24 cellular contexts compared by ENCODE assay signal in the genomic region with DNA sequence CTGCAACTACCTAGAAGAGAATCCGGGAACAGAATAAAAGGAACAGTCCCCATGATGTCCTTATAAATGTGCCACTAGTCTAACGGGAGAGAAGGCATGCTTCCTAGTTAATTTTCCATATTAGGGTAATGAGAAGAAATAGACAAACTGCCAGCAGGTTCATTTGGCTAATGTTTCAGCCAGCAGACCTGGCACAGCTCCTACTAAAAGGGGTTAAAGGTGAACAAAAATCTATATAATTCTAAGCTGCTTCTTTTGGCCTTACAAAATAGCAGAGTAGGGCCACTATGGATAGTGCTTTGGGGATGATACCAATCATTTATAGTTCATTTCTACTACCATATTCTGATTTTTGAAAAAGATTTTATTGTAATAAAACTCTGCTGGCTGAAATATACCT.
"Had no signal": no experiment of that assay in that cellular context is flagged by ENCODE, and none has a peak within 500 bp of the region (broad histone marks: within the 10 kb centered on the region; RNA-seq: fewer than 3 reads in every experiment).

No MANE protein-coding gene starts in this region.

- H3K4me3 ChIP-seq: PC-9, Peyer's patch, SJCRH30 had no signal

- H3K27me3 ChIP-seq: Peyer's patch, SJCRH30 had no signal

- H3K27ac ChIP-seq: PC-9, Peyer's patch, SJCRH30 had no signal

- H2AFZ ChIP-seq: PC-9 had no signal

- H3K9me3 ChIP-seq: Peyer's patch, SJCRH30 had no signal

- DNase-seq: IMR-90; Kasumi-1; KG1; MM.1S; NCI-H1092 treated with DMSO at 0.1 percent for 48 hours; NCI-H1417 treated with DMSO at 0.1 percent for 48 hours; NCI-H1694 treated with DMSO at 0.1 percent for 48 hours; NCI-H2081; NCI-H2107; NCI-H345; NCI-H446 treated with DMSO at 0.1 percent for 48 hours; NCI-H510A treated with DMSO at 0.1 percent for 48 hours; NCI-H526; NCI-H748 treated with DMSO at 0.1 percent for 48 hours; NK-92 treated with Interleukin-12 subunit alpha and Interleukin-12 subunit beta, amount 100 ng/mL, for 24 hours; OCI-M1; PC-9; Peyer's patch; SHP77 treated with DMSO at 0.1 percent for 48 hours; SJCRH30; T-helper 1 cell had no signal

- H3K4me1 ChIP-seq: Peyer's patch, SJCRH30 had no signal

- H3K36me3 ChIP-seq: Peyer's patch, SJCRH30 had no signal

- H3K4me2 ChIP-seq: PC-9 had no signal

- ATAC-seq: HepG2, Right ventricle myocardium inferior, SK-N-SH treated with all-trans-retinoic acid at 6 μM for 48 hours had no signal
